8 cellular contexts compared by ENCODE assay signal in the genomic region with DNA sequence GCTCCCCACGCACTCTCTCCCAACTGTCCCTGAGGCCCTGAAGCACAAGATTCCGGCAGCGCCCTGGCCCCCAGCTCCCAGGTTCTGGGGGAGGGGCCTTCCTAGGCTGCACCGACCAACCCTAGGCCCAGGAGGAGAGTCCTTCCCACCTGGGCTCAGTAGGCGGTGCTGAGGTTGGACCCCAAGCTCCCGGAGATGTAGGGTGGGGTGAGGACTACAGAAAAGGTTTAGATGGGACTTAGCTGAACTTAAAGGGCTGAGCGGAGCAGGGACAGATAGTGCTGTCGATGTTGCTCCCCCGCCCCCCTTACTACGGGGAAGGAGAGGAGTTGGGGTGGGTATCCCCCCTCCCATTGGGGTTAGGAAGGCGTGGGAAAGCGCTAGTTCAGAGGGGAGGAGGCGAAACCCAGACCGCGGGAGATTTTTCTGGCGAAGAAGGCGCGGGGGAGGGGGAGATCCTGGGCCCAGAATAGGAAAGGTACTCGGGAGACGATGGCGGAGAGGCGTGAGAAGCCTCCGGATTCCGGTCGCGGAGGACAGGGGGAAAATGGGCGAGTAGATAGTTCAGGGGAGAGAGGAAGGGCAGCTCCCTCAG. TPM values are rescaled to one million over a fixed set of nuclear protein-coding genes. Genes with fewer than 3 reads are reported as not detected.
DNase-seq lines count a peak whose midpoint lies in the region; ATAC-seq and TF ChIP-seq lines count a peak whose summit lies in the region.

No MANE protein-coding gene starts in this region.

- H3K27me3 ChIP-seq in mononuclear cell (ENCODE audit: insufficient read depth, low read length) (no peaks in the 10 kb centered on the region), transverse colon (no peaks in the 10 kb centered on the region)

- TF ChIP-seq EP300 in transverse colon (IDR thresholded peaks at IDR 0.05; ENCODE audit: low read depth), result no peak

- H3K4me1 ChIP-seq in mononuclear cell (ENCODE audit: insufficient read depth, low read length) (peaks cover 77% of the 10 kb centered on the region), transverse colon (peaks cover 38 to 67% (median 53%) of the 10 kb centered on the region in 4 donors)

- H3K27ac ChIP-seq in KOPT-K1 (ENCODE audit: low read depth, low read length, poor library complexity, severe bottlenecking) (peak overlapping the region; percentile 84), transverse colon (peak overlapping the region; percentile 95 to 99 (median 96))

- no peaks in the 10 kb centered on the region for H3K9me3 ChIP-seq in KOPT-K1 (ENCODE audit: insufficient read depth, low read length, poor library complexity, severe bottlenecking)
- H3K9me3 ChIP-seq in mononuclear cell (ENCODE audit: low read depth, low read length), result no peaks in the 10 kb centered on the region
- H3K9me3 ChIP-seq in transverse colon, result no peaks in the 10 kb centered on the region

- no peak for TF ChIP-seq CTCF in transverse colon (IDR thresholded peaks at IDR 0.05)

- 0 to 2% methylated on average over 10 to 27 of the region's 27 CpGs for WGBS in transverse colon (ENCODE audit: low coverage in 1 of 2), 2 donors

- in situ Hi-C loops in transverse colon (cut with MboI; ENCODE audit: low pct_ligation_motif_present in 1 of 4, low pct_unique_long_range_greater_than_20kb in 1 of 4, low sequenced_read_pairs in 3 of 4), result no loop called here

- no peak for ATAC-seq in HG03025 (IDR thresholded peaks at IDR 0.05; ENCODE audit: low FRiP score, unreplicated experiment)

- H3K36me3 ChIP-seq in KOPT-K1 (ENCODE audit: insufficient read depth, low read length), result peaks cover 24% of the 10 kb centered on the region
- peaks cover 0 to 19% (median 10%) of the 10 kb centered on the region in 4 donors for H3K36me3 ChIP-seq in transverse colon

- H3K4me3 ChIP-seq in mononuclear cell (ENCODE audit: low read length), result peak overlapping the region; percentile 65
- peak overlapping the region; percentile 76 to 96 (median 87) for H3K4me3 ChIP-seq in transverse colon

- DNase-seq in DMS79 (lab: John Stamatoyannopoulos, UW) (peak; percentile 5), T-helper 9 cell (peak; percentile 13), transverse colon (peak; percentile 77), occipital lobe (lab: John Stamatoyannopoulos, UW) (no peak)
- peak; percentile 10 for DNase-seq in effector CD8-positive, alpha-beta T cell (lab: John Stamatoyannopoulos, UW)

- peak; percentile 44 for TF ChIP-seq POLR2A in transverse colon (IDR thresholded peaks at IDR 0.05)

- intact Hi-C loops in transverse colon (cut with DNase I; ENCODE audit: low total_unique reads), result loop anchor here (2.0 to 10.0 kb wide), 2 partner anchors 90 to 114 kb away; a partner anchor contains a TSS

RNA-seq across cellular contexts. Expression of a gene that starts 4.2 kb away (rescaled TPM):
- total RNA-seq in mononuclear cell (156 TPM), transverse colon (100 to 1,000 TPM; 108 to 261 (median 124) TPM), occipital lobe (10.0 TPM)

RNA-seq across cellular contexts. Expression of a gene that starts 11.4 kb away (rescaled TPM):
- total RNA-seq in mononuclear cell, result 253 TPM
- 1,000 to 10,000 TPM in 1 of 4 donors, 100 to 1,000 TPM in 3; 442 to 1,000 (median 608) TPM for total RNA-seq in transverse colon
- total RNA-seq in occipital lobe, result 359 TPM

RNA-seq across cellular contexts. Expression of a gene that starts 53.7 kb away (rescaled TPM):
- 78.4 TPM for total RNA-seq in mononuclear cell
- total RNA-seq in transverse colon, result 100 to 1,000 TPM in 2 of 4 donors, 10 to 100 TPM in 2; 40.4 to 168 (median 102) TPM
- 86.4 TPM for total RNA-seq in occipital lobe
